ENCODE assay signal across 8 cellular contexts in genomic region chr20:20713244-20713765, GRCh38.
DNase-seq lines count a peak whose midpoint lies in the region; ATAC-seq and TF ChIP-seq lines count a peak whose summit lies in the region.

No MANE protein-coding gene starts in this region.

- peak overlapping the region; percentile 76 to 91 (median 83); a peak in 21 of 22 replicates for H3K27ac ChIP-seq in BLaER1 treated with 17β-estradiol and CSF1 and Interleukin-3, amounts not matched to agents 10 nM and 100 nM
- peak overlapping the region; percentile 45 for H3K27ac ChIP-seq in muscle layer of duodenum (ENCODE audit: low read length)

- peaks cover 0 to 13% (median 0%) of the 10 kb centered on the region in 11 experiments; a peak in 5 of 22 replicates for H4K20me1 ChIP-seq in BLaER1 treated with 17β-estradiol and CSF1 and Interleukin-3, amounts not matched to agents 10 nM and 100 nM
- peaks cover 4% of the 10 kb centered on the region for H4K20me1 ChIP-seq in Loucy (ENCODE audit: insufficient read depth, low read length, poor library complexity, severe bottlenecking)

- no peaks in the 10 kb centered on the region for H3F3A ChIP-seq in Loucy (ENCODE audit: low read depth)

- in situ Hi-C loops in GM13977 (cut with MboI; ENCODE audit: low pct_unique_long_range_greater_than_20kb, low sequenced_read_pairs, unreplicated experiment): no loop called here

- ATAC-seq in GM21737 (IDR thresholded peaks at IDR 0.05; ENCODE audit: unreplicated experiment) (no peak), GM21367 (IDR thresholded peaks at IDR 0.05; ENCODE audit: unreplicated experiment) (no peak)

- H3K4me2 ChIP-seq in BLaER1 treated with 17β-estradiol and CSF1 and Interleukin-3, amounts not matched to agents 10 nM and 100 nM: peak overlapping the region; percentile 66 to 90 (median 76)
- peak overlapping the region; percentile 75 for H3K4me2 ChIP-seq in Loucy (ENCODE audit: low read depth, low read length, poor library complexity, severe bottlenecking)

- H3K4me3 ChIP-seq in BLaER1 treated with 17β-estradiol and CSF1 and Interleukin-3, amounts not matched to agents 10 nM and 100 nM: peak overlapping the region; percentile 83 to 97 (median 90)
- peak overlapping the region; percentile 95 for H3K4me3 ChIP-seq in Loucy (ENCODE audit: low read length, poor library complexity, severe bottlenecking)
- peak overlapping the region; percentile 80 for H3K4me3 ChIP-seq in choroid plexus epithelial cell (ENCODE audit: low read depth, low read length)
- peak overlapping the region; percentile 72 to 92 for H3K4me3 ChIP-seq in muscle layer of duodenum (ENCODE audit: low read depth in 1 of 2, low read length in 2 of 2)

- DNase-seq in choroid plexus epithelial cell (ENCODE audit: low read depth) (no peak), GM13977 (ENCODE audit: low spot score) (no peak), UCSD-AML1 (lab: John Stamatoyannopoulos, UW; ENCODE audit: unreplicated experiment) (no peak)

- H3K36me3 ChIP-seq in BLaER1 treated with 17β-estradiol and CSF1 and Interleukin-3, amounts not matched to agents 10 nM and 100 nM: peaks cover 0 to 13% (median 6%) of the 10 kb centered on the region in 11 experiments; a peak in 9 of 22 replicates
- H3K36me3 ChIP-seq in Loucy (ENCODE audit: insufficient read depth, low read length) (no peaks in the 10 kb centered on the region), muscle layer of duodenum (ENCODE audit: control insufficient read depth in 1 of 2, insufficient read depth in 2 of 2, low read length in 2 of 2) (no peaks in the 10 kb centered on the region)

- TF ChIP-seq CTCF in Loucy (conservative IDR thresholded peaks at IDR 0.05; ENCODE audit: low read length) (no peak), choroid plexus epithelial cell (conservative IDR thresholded peaks at IDR 0.05; ENCODE audit: low read depth, low read length) (no peak), GM13977 (IDR thresholded peaks at IDR 0.05; ENCODE audit: extremely low read depth, insufficient read depth, missing control alignments) (no peak)

- H3K79me2 ChIP-seq in Loucy (ENCODE audit: insufficient read depth, low read length): peaks cover 28% of the 10 kb centered on the region

- H3K4me1 ChIP-seq in BLaER1 treated with 17β-estradiol and CSF1 and Interleukin-3, amounts not matched to agents 10 nM and 100 nM: peaks cover 18 to 30% (median 23%) of the 10 kb centered on the region in 10 experiments
- H3K4me1 ChIP-seq in Loucy (ENCODE audit: insufficient read depth, low read length, poor library complexity, severe bottlenecking) (peaks cover 26% of the 10 kb centered on the region), muscle layer of duodenum (ENCODE audit: control insufficient read depth in 1 of 2, insufficient read depth in 2 of 2, low read length in 2 of 2) (peaks cover 10 to 11% of the 10 kb centered on the region in 2 donors)

- peak overlapping the region; percentile 79 to 90 (median 87) for H3K9ac ChIP-seq in BLaER1 treated with 17β-estradiol and CSF1 and Interleukin-3, amounts not matched to agents 10 nM and 100 nM
- H3K9ac ChIP-seq in Loucy (ENCODE audit: low read depth, low read length, poor library complexity, severe bottlenecking): peak overlapping the region; percentile 67

- peak overlapping the region; percentile 96 for H2AFZ ChIP-seq in Loucy (ENCODE audit: low read length)

- no peaks in the 10 kb centered on the region for H3K27me3 ChIP-seq in BLaER1 treated with 17β-estradiol and CSF1 and Interleukin-3, amounts not matched to agents 10 nM and 100 nM
- H3K27me3 ChIP-seq in Loucy (ENCODE audit: insufficient read depth, low read length, poor library complexity, severe bottlenecking) (no peaks in the 10 kb centered on the region), muscle layer of duodenum (ENCODE audit: low read depth, low read length) (no peaks in the 10 kb centered on the region)

- no peaks in the 10 kb centered on the region for H3K9me2 ChIP-seq in Loucy (replicated peaks; ENCODE audit: low read depth, low read length)

- H3K9me3 ChIP-seq in BLaER1 treated with 17β-estradiol and CSF1 and Interleukin-3, amounts not matched to agents 10 nM and 100 nM (replicated peaks in 1 of 11): peaks cover 0 to 12% (median 3%) of the 10 kb centered on the region in 11 experiments; a peak in 9 of 22 replicates
- H3K9me3 ChIP-seq in Loucy (ENCODE audit: insufficient read depth, low read depth, low read length): no peaks in the 10 kb centered on the region
- no peaks in the 10 kb centered on the region for H3K9me3 ChIP-seq in muscle layer of duodenum (ENCODE audit: control insufficient read depth in 1 of 2, low read length in 2 of 2)
